In the genomic region with DNA sequence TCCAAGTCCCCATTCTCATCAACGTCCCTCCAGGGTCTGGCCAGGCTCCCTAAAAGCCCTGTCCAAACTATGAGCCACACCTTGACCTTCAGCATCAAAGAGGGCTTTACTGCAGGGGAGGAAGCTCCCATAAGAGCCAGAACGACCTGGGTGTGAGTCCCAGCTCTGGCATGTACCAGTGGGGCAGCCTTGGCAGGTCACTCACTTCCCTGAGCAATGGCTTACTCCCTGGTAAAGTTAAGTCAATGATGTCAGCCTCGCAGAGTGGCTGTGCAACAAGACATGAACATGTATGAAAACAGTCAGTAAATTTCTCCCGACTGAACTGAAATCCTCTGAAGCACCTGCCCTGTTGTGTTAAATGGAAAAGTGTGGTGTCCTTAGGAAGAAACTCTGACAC, we compare ENCODE assay signal across 24 cellular contexts. TPM values are rescaled to one million over a fixed set of nuclear protein-coding genes. Genes with fewer than 3 reads are reported as not detected.
A peak's percentile ranks its signal among the peaks of the same experiment; 100 is the strongest.
DNase-seq lines count a peak whose midpoint lies in the region; ATAC-seq, FAIRE-seq and TF ChIP-seq lines count a peak whose summit lies in the region.
"Had no signal": no experiment of that assay in that cellular context is flagged by ENCODE, and none has a peak within 500 bp of the region (broad histone marks: within the 10 kb centered on the region; RNA-seq: fewer than 3 reads in every experiment).

No MANE protein-coding gene starts in this region.

- no peak overlapping the region for H2BK5ac ChIP-seq in mesenchymal stem cell (ENCODE audit: low read depth, low read length, poor library complexity, severe bottlenecking)

- H4K8ac ChIP-seq in mesenchymal stem cell (ENCODE audit: low read length), result no peak overlapping the region

- no peaks in the 10 kb centered on the region for H3K4me1 ChIP-seq in mesenchymal stem cell (ENCODE audit: control insufficient read depth, insufficient read depth, low read depth, low read length)
- H3K4me1 ChIP-seq: neural progenitor cell, right lobe of liver had no signal

- no peak for TF ChIP-seq CTCF in RWPE1 (conservative IDR thresholded peaks at IDR 0.05; ENCODE audit: low read depth)

- H3K27me3 Mint-ChIP-seq in T-helper 2 cell treated with Interferon-gamma antibody and Interleukin-4, amounts not matched to agents 5 μg/mL and 100 μg/mL, for 36 hours (ENCODE audit: low read depth), result no peaks in the 10 kb centered on the region
- H3K27me3 Mint-ChIP-seq: activated CD4-positive, alpha-beta T cell treated with anti-CD3 and anti-CD28 coated beads, Interleukin-2, amount 10 ng/mL, durations not matched to agents 7 days and 5 days; brain had no signal

- H3K4me2 ChIP-seq in mesenchymal stem cell (ENCODE audit: low read length, poor library complexity, severe bottlenecking), result no peak overlapping the region
- H3K4me2 ChIP-seq: neural progenitor cell had no signal

- peaks cover 23% of the 10 kb centered on the region for H3K4me1 Mint-ChIP-seq in T-helper 2 cell treated with Interferon-gamma antibody and Interleukin-4, amounts not matched to agents 5 μg/mL and 100 μg/mL, for 36 hours (ENCODE audit: low read depth)

- H3K9ac ChIP-seq in mesenchymal stem cell (ENCODE audit: low read length), result peak overlapping the region; percentile 49
- H3K9ac ChIP-seq: neural progenitor cell had no signal

- H2BK120ac ChIP-seq in mesenchymal stem cell (ENCODE audit: low read depth, low read length), result no peak overlapping the region

- peak overlapping the region in 1 of 2 experiments; percentile 28 for H3K4ac ChIP-seq in mesenchymal stem cell (ENCODE audit: low read depth in 1 of 2, low read length in 2 of 2)

- H3K36me3 ChIP-seq in mesenchymal stem cell (ENCODE audit: control insufficient read depth in 1 of 2, insufficient read depth in 2 of 2, low read depth in 1 of 2, low read length in 2 of 2), result no peaks in the 10 kb centered on the region
- H3K36me3 ChIP-seq: BLaER1 treated with 17β-estradiol and CSF1 and Interleukin-3, amounts not matched to agents 10 nM and 100 nM; neural progenitor cell; right lobe of liver; SJSA1; stomach; tibial artery had no signal

- H3K9me3 ChIP-seq in mesenchymal stem cell (ENCODE audit: control insufficient read depth, low read length), result no peaks in the 10 kb centered on the region
- H3K9me3 ChIP-seq: right lobe of liver, SJSA1, stomach, tibial artery had no signal

- no peak overlapping the region for H3K23ac ChIP-seq in mesenchymal stem cell (ENCODE audit: low read length in 2 of 2)

- CTCF ChIA-PET in RWPE1 (lab: Yijun Ruan, JAX), result interaction anchor here (0.7 kb wide), 1 partner anchor 1982 kb away, joined by 3 read pairs; no protein-coding TSS in a partner anchor

- H3K27ac Mint-ChIP-seq in T-helper 2 cell treated with Interferon-gamma antibody and Interleukin-4, amounts not matched to agents 5 μg/mL and 100 μg/mL, for 36 hours, result no peak overlapping the region
- H3K27ac Mint-ChIP-seq: activated CD4-positive, alpha-beta T cell treated with anti-CD3 and anti-CD28 coated beads, Interleukin-2, amount 10 ng/mL, durations not matched to agents 7 days and 5 days; IgD-negative memory B cell; neural progenitor cell had no signal

- POLR2A ChIA-PET in RWPE1 (lab: Yijun Ruan, JAX; ENCODE audit: low non-redundant PET), result interaction anchor here (0.9 kb wide), 1 partner anchor 51 kb away, joined by 3 read pairs; no protein-coding TSS in a partner anchor

- H2BK15ac ChIP-seq in mesenchymal stem cell (ENCODE audit: low read depth, poor library complexity, severe bottlenecking), result no peak overlapping the region

- WGBS in mesenchymal stem cell, result 78% methylated on average over 4 of the region's 4 CpGs

- H2AFZ ChIP-seq in mesenchymal stem cell (ENCODE audit: low read depth, low read length), result no peak overlapping the region
- H2AFZ ChIP-seq: neural progenitor cell had no signal

- H4K91ac ChIP-seq in mesenchymal stem cell (ENCODE audit: low read length), result no peak overlapping the region

- H3K36me3 Mint-ChIP-seq in T-helper 2 cell treated with Interferon-gamma antibody and Interleukin-4, amounts not matched to agents 5 μg/mL and 100 μg/mL, for 36 hours (ENCODE audit: low read depth), result peaks cover 2% of the 10 kb centered on the region
- H3K36me3 Mint-ChIP-seq: brain, neural progenitor cell had no signal

- H3K4me3 Mint-ChIP-seq in T-helper 2 cell treated with Interferon-gamma antibody and Interleukin-4, amounts not matched to agents 5 μg/mL and 100 μg/mL, for 36 hours, result no peak overlapping the region
- H3K4me3 Mint-ChIP-seq: activated CD4-positive, alpha-beta T cell treated with anti-CD3 and anti-CD28 coated beads, Interleukin-2, amount 10 ng/mL, durations not matched to agents 7 days and 5 days; brain; IgD-negative memory B cell; neural progenitor cell had no signal

- peak overlapping the region in 1 of 2 experiments; percentile 40 for H3K4me3 ChIP-seq in mesenchymal stem cell (ENCODE audit: insufficient read depth in 1 of 2, low read depth in 1 of 2, low read length in 2 of 2)
- H3K4me3 ChIP-seq: BLaER1 treated with 17β-estradiol and CSF1 and Interleukin-3, amounts not matched to agents 10 nM and 100 nM; neural progenitor cell; right lobe of liver; SJSA1; stomach; tibial artery had no signal

- no peak overlapping the region for H3K14ac ChIP-seq in mesenchymal stem cell (ENCODE audit: low read length in 2 of 2)

- H3K18ac ChIP-seq in mesenchymal stem cell (ENCODE audit: low read depth in 1 of 2, low read length in 2 of 2), result no peak overlapping the region

- ATAC-seq in esophagus mucosa (peak; percentile 59), HG03139 (IDR thresholded peaks at IDR 0.05; ENCODE audit: unreplicated experiment) (no peak), left lobe of liver (no peak)

- H3K79me1 ChIP-seq in mesenchymal stem cell (replicated peaks; ENCODE audit: low read length, poor library complexity, severe bottlenecking), result no peaks in the 10 kb centered on the region

- no peak overlapping the region for H2AK5ac ChIP-seq in mesenchymal stem cell (ENCODE audit: low read length, severe bottlenecking)

- DNase-seq in AG20443 (ENCODE audit: low spot score) (peak; percentile 26), RWPE1 (ENCODE audit: low spot score) (no peak), mesenchymal stem cell (no peak), left lobe of liver (ENCODE audit: low spot score) (no peak), frontal cortex (ENCODE audit: low spot score in 2 of 2) (no peak)
- no peak for DNase-seq in T-helper 2 cell treated with Interferon-gamma antibody and Interleukin-4, amounts not matched to agents 5 μg/mL and 100 μg/mL, for 36 hours (ENCODE audit: low spot score)
- DNase-seq: activated CD4-positive, alpha-beta T cell treated with anti-CD3 and anti-CD28 coated beads, Interleukin-2, amount 10 ng/mL, durations not matched to agents 7 days and 5 days; activated gamma-delta T cell treated with Interleukin-2 at 50 U/mL for 16 hours; effector memory CD4-positive, alpha-beta T cell; hippocampal formation; mesendoderm; NCI-H446 treated with DMSO at 0.1 percent for 48 hours; right lobe of liver; stimulated activated CD4-positive, alpha-beta T cell treated with anti-CD3 and anti-CD28 coated beads, Interleukin-4, amount 100 ng/mL, for 1 hour; stomach had no signal

- no peak for FAIRE-seq in frontal cortex (lab: Jason Lieb, UNC)
- FAIRE-seq: GM12891 had no signal

- peak overlapping the region; percentile 94 for H3K27ac ChIP-seq in RWPE1
- no peak overlapping the region for H3K27ac ChIP-seq in mesenchymal stem cell (ENCODE audit: low read length, poor library complexity, severe bottlenecking)
- H3K27ac ChIP-seq: neural progenitor cell, right lobe of liver, SJSA1 had no signal

- H3K9me3 Mint-ChIP-seq in T-helper 2 cell treated with Interferon-gamma antibody and Interleukin-4, amounts not matched to agents 5 μg/mL and 100 μg/mL, for 36 hours, result no peaks in the 10 kb centered on the region
- H3K9me3 Mint-ChIP-seq: brain had no signal

- no peaks in the 10 kb centered on the region for H3K27me3 ChIP-seq in mesenchymal stem cell (ENCODE audit: control insufficient read depth in 1 of 2, insufficient read depth in 1 of 2, low read length in 2 of 2)
- H3K27me3 ChIP-seq: BLaER1 treated with 17β-estradiol and CSF1 and Interleukin-3, amounts not matched to agents 10 nM and 100 nM; neural progenitor cell; right lobe of liver; SJSA1; stomach; tibial artery had no signal

- H2BK12ac ChIP-seq in mesenchymal stem cell (ENCODE audit: low read length in 2 of 2), result no peak overlapping the region

RNA-seq across cellular contexts. Expression of a gene that starts 48.7 kb away (rescaled TPM):
- total RNA-seq in esophagus mucosa, result 58.9 TPM
- polyA plus RNA-seq in mesenchymal stem cell (2013, experiment 1 of 2), result 26.2 TPM
- polyA plus RNA-seq in mesenchymal stem cell (2013, experiment 2 of 2), result 27.2 TPM
- 15.5 TPM for total RNA-seq in left lobe of liver
- total RNA-seq in frontal cortex, result 91.3 TPM

RNA-seq across cellular contexts. Expression of a gene that starts 54.0 kb away (rescaled TPM):
- total RNA-seq in esophagus mucosa (24.6 TPM), left lobe of liver (18.1 TPM), frontal cortex (25.3 TPM)
- 12.2 TPM for polyA plus RNA-seq in mesenchymal stem cell (2013, experiment 1 of 2)
- 12.3 TPM for polyA plus RNA-seq in mesenchymal stem cell (2013, experiment 2 of 2)
